8 cellular contexts compared by ENCODE assay signal in the genomic region with DNA sequence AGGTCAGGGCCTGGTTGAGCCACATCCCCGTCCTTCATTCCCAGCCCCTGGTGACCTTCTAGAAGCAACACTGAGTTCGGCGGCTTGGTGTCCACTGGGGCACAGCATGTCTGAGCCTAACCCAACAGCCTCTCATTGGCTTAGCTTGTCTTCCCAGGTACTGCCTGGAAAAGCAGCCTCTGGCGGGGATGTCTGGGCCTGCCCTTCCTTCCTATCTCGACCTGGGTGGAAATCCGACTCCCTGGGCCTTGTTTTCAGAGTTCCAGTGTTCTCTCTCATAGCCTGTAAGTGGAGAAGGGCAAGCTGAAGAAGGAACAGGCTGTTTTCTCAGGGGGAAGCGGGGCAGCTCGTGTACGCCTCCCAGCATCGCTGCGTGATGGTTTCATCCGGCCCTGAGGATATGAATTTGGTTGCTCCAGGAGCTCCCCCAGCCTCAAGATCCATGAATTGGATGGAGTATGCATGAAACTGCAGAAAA.
DNase-seq lines count a peak whose midpoint lies in the region; ATAC-seq, FAIRE-seq and TF ChIP-seq lines count a peak whose summit lies in the region.

No MANE protein-coding gene starts in this region.

- peaks cover 8% of the 10 kb centered on the region for H3K27me3 Mint-ChIP-seq in activated naive CD4-positive, alpha-beta T cell treated with anti-CD3 and anti-CD28 coated beads, Interleukin-2, amount 10 ng/mL, durations not matched to agents 7 days and 5 days
- H3K27me3 Mint-ChIP-seq in activated CD8-positive, alpha-beta T cell treated with anti-CD3 and anti-CD28 coated beads, Interleukin-2, amount 10 ng/mL, durations not matched to agents 7 days and 5 days (ENCODE audit: low read depth) = no peaks in the 10 kb centered on the region

- H3K27ac Mint-ChIP-seq in activated naive CD4-positive, alpha-beta T cell treated with anti-CD3 and anti-CD28 coated beads, Interleukin-2, amount 10 ng/mL, durations not matched to agents 7 days and 5 days = peak overlapping the region; percentile 96
- peak overlapping the region in 1 of 2 donors; percentile 65 for H3K27ac Mint-ChIP-seq in activated naive CD4-positive, alpha-beta T cell treated with anti-CD3 and anti-CD28 coated beads, Interleukin-2, amount 50 U/mL, for 72 hours
- peak overlapping the region; percentile 93 for H3K27ac Mint-ChIP-seq in activated CD8-positive, alpha-beta T cell treated with anti-CD3 and anti-CD28 coated beads, Interleukin-2, amount 10 ng/mL, durations not matched to agents 7 days and 5 days

- H4K20me1 ChIP-seq in HepG2 (ENCODE audit: insufficient read depth, low read length) = no peaks in the 10 kb centered on the region

- TF ChIP-seq EP300 in HepG2 (IDR thresholded peaks at IDR 0.05; ENCODE audit: low read depth in 2 of 2, low read length in 2 of 2) (no peak), HepG2 (CRISPR knock-in tag; IDR thresholded peaks at IDR 0.05; ENCODE audit: borderline replicate concordance) (no peak), tibial nerve (IDR thresholded peaks at IDR 0.05) (peak in 1 of 2 donors; percentile 46)

- H2AFZ ChIP-seq in HepG2 (ENCODE audit: low read length) = no peak overlapping the region

- FAIRE-seq in HepG2 (lab: Jason Lieb, UNC) = no peak

- H3K9me3 ChIP-seq in HepG2 (ENCODE audit: low read length) (no peaks in the 10 kb centered on the region), tibial nerve (no peaks in the 10 kb centered on the region)

- peak overlapping the region; percentile 98 for H3K9ac ChIP-seq in HepG2 (ENCODE audit: insufficient read depth, low read depth, low read length)

- peak overlapping the region; percentile 99 for H3K27ac ChIP-seq in HepG2 (ENCODE audit: extremely low read length, insufficient read depth, low read length)
- peak overlapping the region; percentile 91 to 97 (median 93) for H3K27ac ChIP-seq in tibial nerve

- peak overlapping the region; percentile 78; the same call in 1 of the 2 replicates for H3K4me2 ChIP-seq in HepG2 (ENCODE audit: low read depth, low read length)

- H3K27me3 ChIP-seq in HepG2 (ENCODE audit: control insufficient read depth in 1 of 2, insufficient read depth in 2 of 2, low read length in 2 of 2) (no peaks in the 10 kb centered on the region), tibial nerve (no peaks in the 10 kb centered on the region)

- DNase-seq in activated naive CD4-positive, alpha-beta T cell treated with anti-CD3 and anti-CD28 coated beads, Interleukin-2, amount 10 ng/mL, durations not matched to agents 7 days and 5 days = no peak
- no peak for DNase-seq in activated naive CD4-positive, alpha-beta T cell treated with anti-CD3 and anti-CD28 coated beads, Interleukin-2, amount 50 U/mL, for 72 hours (ENCODE audit: low spot score in 2 of 2)
- no peak for DNase-seq in activated CD8-positive, alpha-beta T cell treated with anti-CD3 and anti-CD28 coated beads, Interleukin-2, amount 10 ng/mL, durations not matched to agents 7 days and 5 days
- DNase-seq in HepG2 (ENCODE audit: low spot score) = no peak
- peak in 1 of 2 donors; percentile 36 for DNase-seq in tibial nerve (ENCODE audit: low spot score in 2 of 2)
- DNase-seq in NCI-H1930 (lab: John Stamatoyannopoulos, UW) = no peak
- DNase-seq in left lobe of liver (ENCODE audit: low spot score) = no peak
- no peak for DNase-seq in NCI-H2227 treated with DMSO at 0.1 percent for 48 hours (lab: John Stamatoyannopoulos, UW)

- WGBS in HepG2 (ENCODE audit: low lambda C conversion rate) = 88% methylated on average over 11 of the region's 12 CpGs
- WGBS in tibial nerve, 2 donors = 36 to 38% methylated on average over 12 of the region's 12 CpGs

- POLR2A ChIA-PET in activated CD8-positive, alpha-beta T cell treated with anti-CD3 and anti-CD28 coated beads, Interleukin-2, amount 10 ng/mL, durations not matched to agents 7 days and 5 days (lab: Charles Lee) = interaction anchor here (0.7 to 6.7 kb wide), 6 partner anchors 51 to 288 kb away, joined by 3 to 153 read pairs (median 4); partner anchors contain the start of gene IRF2BP2
- POLR2A ChIA-PET in HepG2 (lab: Yijun Ruan, JAX) = interaction anchor here (0.6 to 19.4 kb wide), 21 partner anchors 8 to 357 kb away, joined by 3 to 1137 read pairs (median 54); partner anchors contain the start of gene IRF2BP2

- peak overlapping the region; percentile 13 for H3K4me3 Mint-ChIP-seq in activated naive CD4-positive, alpha-beta T cell treated with anti-CD3 and anti-CD28 coated beads, Interleukin-2, amount 10 ng/mL, durations not matched to agents 7 days and 5 days
- H3K4me3 Mint-ChIP-seq in activated CD8-positive, alpha-beta T cell treated with anti-CD3 and anti-CD28 coated beads, Interleukin-2, amount 10 ng/mL, durations not matched to agents 7 days and 5 days = peak overlapping the region; percentile 30

- ATAC-seq in activated naive CD4-positive, alpha-beta T cell treated with anti-CD3 and anti-CD28 coated beads, Interleukin-2, amount 50 U/mL, for 72 hours = no peak
- ATAC-seq in activated CD8-positive, alpha-beta T cell treated with anti-CD3 and anti-CD28 coated beads, Interleukin-2, amount 10 ng/mL, durations not matched to agents 7 days and 5 days = no peak
- ATAC-seq in HepG2 (no peak), left lobe of liver (no peak)

- H3K4me1 Mint-ChIP-seq in activated naive CD4-positive, alpha-beta T cell treated with anti-CD3 and anti-CD28 coated beads, Interleukin-2, amount 10 ng/mL, durations not matched to agents 7 days and 5 days = peaks cover 94% of the 10 kb centered on the region
- peaks cover 97% of the 10 kb centered on the region for H3K4me1 Mint-ChIP-seq in activated CD8-positive, alpha-beta T cell treated with anti-CD3 and anti-CD28 coated beads, Interleukin-2, amount 10 ng/mL, durations not matched to agents 7 days and 5 days (ENCODE audit: low read depth)

- H3K4me3 ChIP-seq in HepG2 (replicated peaks in 1 of 3; ENCODE audit: insufficient read depth in 1 of 3, low read depth in 2 of 3, low read length in 3 of 3) (no peak overlapping the region; a peak in 1 of 6 replicates), tibial nerve (no peak overlapping the region)

- TF ChIP-seq POLR2A in HepG2 (IDR thresholded peaks at IDR 0.05; ENCODE audit: insufficient read depth in 1 of 2, low read depth in 2 of 2, low read length in 2 of 2) = peak in 1 of 2 experiments; percentile 20; a peak in 1 of 4 replicates
- no peak for TF ChIP-seq POLR2A in tibial nerve (IDR thresholded peaks at IDR 0.05)

- in situ Hi-C loops in HepG2 (cut with HindIII; ENCODE audit: extremely low pct_ligation_motif_present, low pct_unique_long_range_greater_than_20kb) = loop anchor here (10.0 kb wide), 1 partner anchor 358 kb away; no protein-coding TSS in a partner anchor

- H3K4me1 ChIP-seq in HepG2 (ENCODE audit: insufficient read depth, low read length) (peaks cover 93% of the 10 kb centered on the region), tibial nerve (peaks cover 10 to 81% (median 66%) of the 10 kb centered on the region in 4 donors)

- no peaks in the 10 kb centered on the region for H3K9me3 Mint-ChIP-seq in activated naive CD4-positive, alpha-beta T cell treated with anti-CD3 and anti-CD28 coated beads, Interleukin-2, amount 10 ng/mL, durations not matched to agents 7 days and 5 days
- H3K9me3 Mint-ChIP-seq in activated naive CD4-positive, alpha-beta T cell treated with anti-CD3 and anti-CD28 coated beads, Interleukin-2, amount 50 U/mL, for 72 hours = no peaks in the 10 kb centered on the region
- no peaks in the 10 kb centered on the region for H3K9me3 Mint-ChIP-seq in activated CD8-positive, alpha-beta T cell treated with anti-CD3 and anti-CD28 coated beads, Interleukin-2, amount 10 ng/mL, durations not matched to agents 7 days and 5 days (ENCODE audit: insufficient read depth)

- CTCF ChIA-PET in activated naive CD4-positive, alpha-beta T cell treated with anti-CD3 and anti-CD28 coated beads, Interleukin-2, amount 10 ng/mL, durations not matched to agents 7 days and 5 days (lab: Charles Lee) = interaction anchor here (1.2 to 3.5 kb wide), 3 partner anchors 41 to 115 kb away, joined by 4 to 9 read pairs (median 7); no protein-coding TSS in a partner anchor
- CTCF ChIA-PET in activated CD8-positive, alpha-beta T cell treated with anti-CD3 and anti-CD28 coated beads, Interleukin-2, amount 10 ng/mL, durations not matched to agents 7 days and 5 days (lab: Charles Lee) = interaction anchor here (0.7 to 5.3 kb wide), 5 partner anchors 22 to 357 kb away, joined by 3 to 75 read pairs (median 4); partner anchors contain the start of gene IRF2BP2
- CTCF ChIA-PET in HepG2 (lab: Yijun Ruan, JAX; ENCODE audit: low intra/inter-chr PET ratio, low total read pairs) = no interaction called here

- peaks cover 6% of the 10 kb centered on the region for H3K36me3 Mint-ChIP-seq in activated naive CD4-positive, alpha-beta T cell treated with anti-CD3 and anti-CD28 coated beads, Interleukin-2, amount 10 ng/mL, durations not matched to agents 7 days and 5 days
- peaks cover 0 to 40% of the 10 kb centered on the region in 2 donors for H3K36me3 Mint-ChIP-seq in activated naive CD4-positive, alpha-beta T cell treated with anti-CD3 and anti-CD28 coated beads, Interleukin-2, amount 50 U/mL, for 72 hours
- peaks cover 3% of the 10 kb centered on the region for H3K36me3 Mint-ChIP-seq in activated CD8-positive, alpha-beta T cell treated with anti-CD3 and anti-CD28 coated beads, Interleukin-2, amount 10 ng/mL, durations not matched to agents 7 days and 5 days (ENCODE audit: low read depth)

- H3K79me2 ChIP-seq in HepG2 (ENCODE audit: insufficient read depth, low read length) = peaks cover 23% of the 10 kb centered on the region

- H3K36me3 ChIP-seq in HepG2 (replicated peaks in 1 of 2; ENCODE audit: control insufficient read depth in 1 of 2, insufficient read depth in 2 of 2, low read length in 2 of 2) = no peaks in the 10 kb centered on the region
- no peaks in the 10 kb centered on the region for H3K36me3 ChIP-seq in tibial nerve

- TF ChIP-seq RAD21 in HepG2 (CRISPR knock-in tag; IDR thresholded peaks at IDR 0.05) = no peak

- intact Hi-C loops in HepG2 (cut with micrococcal nuclease; ENCODE audit: unreplicated experiment) = loop anchor here (10.0 kb wide), 1 partner anchor 232 kb away; no protein-coding TSS in a partner anchor

- TF ChIP-seq CTCF in HepG2 (CRISPR knock-in tag; IDR thresholded peaks at IDR 0.05) = no peak
- no peak for TF ChIP-seq CTCF in tibial nerve (IDR thresholded peaks at IDR 0.05)

- no TSS peak for BruUV-seq in HepG2 (replicated peaks; lab: Mats Ljungman, UMichigan)

TF ChIP-seq in HepG2, 621 proteins besides CTCF, POLR2A, EP300 and RAD21 (continues in another document):
- TF ChIP-seq NRL (CRISPR knock-in tag; IDR thresholded peaks at IDR 0.05; ENCODE audit: borderline replicate concordance) (0 out of 2 replicates have a peak, but pooled peaks have one; percentile 3), HMG20B (CRISPR knock-in tag; conservative IDR thresholded peaks at IDR 0.05) (no peak), ZNF563 (CRISPR knock-in tag; IDR thresholded peaks at IDR 0.05) (no peak), SIX4 (CRISPR knock-in tag; IDR thresholded peaks at IDR 0.05) (peak; percentile 20; the same call in 1 of the 2 replicates)
